14 cellular contexts compared by ENCODE assay signal in the genomic region with DNA sequence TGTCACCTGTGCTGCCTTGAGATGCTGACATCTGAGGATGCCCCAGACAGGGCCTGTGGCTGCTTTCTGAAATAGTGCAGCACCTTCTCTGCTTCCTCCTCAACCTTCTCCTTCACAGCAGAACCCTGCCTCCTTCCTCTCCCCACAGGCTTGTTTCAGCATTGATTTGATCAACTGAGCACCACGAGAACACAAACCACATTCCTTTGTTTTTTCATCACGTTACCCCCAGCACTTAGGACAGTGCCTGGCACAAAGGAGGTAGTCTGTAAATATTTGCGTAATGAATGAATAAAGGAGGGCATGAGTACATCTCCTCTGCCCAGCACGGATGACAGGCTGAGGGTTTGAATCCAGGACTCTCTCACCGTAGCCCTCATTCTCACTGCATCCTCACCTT. TPM values are rescaled to one million over a fixed set of nuclear protein-coding genes. Genes with fewer than 3 reads are reported as not detected.
DNase-seq lines count a peak whose midpoint lies in the region; ATAC-seq, FAIRE-seq and TF ChIP-seq lines count a peak whose summit lies in the region.
"Had no signal": no experiment of that assay in that cellular context is flagged by ENCODE, and none has a peak within 500 bp of the region (broad histone marks: within the 10 kb centered on the region; RNA-seq: fewer than 3 reads in every experiment).

No MANE protein-coding gene starts in this region.

- no TSS peak for BruUV-seq in Calu3 (replicated peaks; lab: Mats Ljungman, UMichigan)

- H3K4me1 ChIP-seq in rectal smooth muscle tissue (ENCODE audit: control insufficient read depth, insufficient read depth, low read length) (peaks cover 27% of the 10 kb centered on the region), pancreas (no peaks in the 10 kb centered on the region)
- H3K4me1 ChIP-seq: SJCRH30 had no signal

- H3K27ac Mint-ChIP-seq in Calu3 (ENCODE audit: unreplicated experiment): no peak overlapping the region
- no peak overlapping the region for H3K27ac Mint-ChIP-seq in natural killer cell treated with Interleukin-12 subunit alpha and Interleukin-12 subunit beta and Interleukin-15 and Interleukin-18, amount 100 ng/mL, for 72 hours

- CTCF ChIA-PET in Calu3 (lab: Charles Lee): no interaction called here

- TF ChIP-seq CTCF in Calu3 (IDR thresholded peaks at IDR 0.05; ENCODE audit: unreplicated experiment): no peak
- no peak for TF ChIP-seq CTCF in bronchial epithelial cell (IDR thresholded peaks at IDR 0.05; ENCODE audit: insufficient read depth, low read length, severe bottlenecking)
- TF ChIP-seq CTCF in pancreas (IDR thresholded peaks at IDR 0.05): no peak

- intact Hi-C loops in Calu3 (cut with micrococcal nuclease; ENCODE audit: unreplicated experiment): no loop called here
- intact Hi-C loops in pancreas (cut with DNase I): no loop called here

- H3K4me3 Mint-ChIP-seq in Calu3 (ENCODE audit: low read depth, unreplicated experiment): no peak overlapping the region
- no peak overlapping the region for H3K4me3 Mint-ChIP-seq in natural killer cell treated with Interleukin-12 subunit alpha and Interleukin-12 subunit beta and Interleukin-15 and Interleukin-18, amount 100 ng/mL, for 72 hours

- ATAC-seq in pancreas: no peak
- ATAC-seq in natural killer cell treated with Interleukin-12 subunit alpha and Interleukin-12 subunit beta and Interleukin-15 and Interleukin-18, amount 100 ng/mL, for 72 hours: no peak

- peaks cover 6% of the 10 kb centered on the region for H3K36me3 Mint-ChIP-seq in Calu3 (ENCODE audit: insufficient read depth, unreplicated experiment)
- H3K36me3 Mint-ChIP-seq in natural killer cell treated with Interleukin-12 subunit alpha and Interleukin-12 subunit beta and Interleukin-15 and Interleukin-18, amount 100 ng/mL, for 72 hours: no peaks in the 10 kb centered on the region

- no peak overlapping the region for H3K9ac ChIP-seq in rectal smooth muscle tissue (ENCODE audit: low read length)

- H3K9me3 Mint-ChIP-seq in Calu3 (ENCODE audit: low read depth, unreplicated experiment): no peaks in the 10 kb centered on the region
- no peaks in the 10 kb centered on the region for H3K9me3 Mint-ChIP-seq in natural killer cell treated with Interleukin-12 subunit alpha and Interleukin-12 subunit beta and Interleukin-15 and Interleukin-18, amount 100 ng/mL, for 72 hours

- no peaks in the 10 kb centered on the region for H3K36me3 ChIP-seq in bronchial epithelial cell (ENCODE audit: control insufficient read depth, insufficient read depth, low read length)
- H3K36me3 ChIP-seq in rectal smooth muscle tissue (ENCODE audit: control insufficient read depth, insufficient read depth, low read length): no peaks in the 10 kb centered on the region
- no peaks in the 10 kb centered on the region for H3K36me3 ChIP-seq in pancreas
- H3K36me3 ChIP-seq: SJCRH30 had no signal

- peaks cover 3% of the 10 kb centered on the region for H3K27me3 ChIP-seq in bronchial epithelial cell (ENCODE audit: control insufficient read depth, insufficient read depth, low read length)
- H3K27me3 ChIP-seq in rectal smooth muscle tissue (ENCODE audit: control insufficient read depth, insufficient read depth, low read length): no peaks in the 10 kb centered on the region
- no peaks in the 10 kb centered on the region for H3K27me3 ChIP-seq in pancreas

- DNase-seq in Calu3 (peak; percentile 44), NCI-H2029 (lab: John Stamatoyannopoulos, UW) (peak; percentile 86), bronchial epithelial cell (ENCODE audit: low read depth) (peak; percentile 37), NOMO-1 (lab: John Stamatoyannopoulos, UW; ENCODE audit: unreplicated experiment in 2 of 2) (no peak), pancreas (no peak)
- no peak for DNase-seq in natural killer cell treated with Interleukin-12 subunit alpha and Interleukin-12 subunit beta and Interleukin-15 and Interleukin-18, amount 100 ng/mL, for 72 hours (ENCODE audit: low spot score)
- DNase-seq: AML-193, GF-D8, GOT3, NCI-H146, SJCRH30 had no signal

- WGBS in pancreas, 2 donors: 63 to 65% methylated on average over 5 of the region's 5 CpGs

- peaks cover 41% of the 10 kb centered on the region for H3K27me3 Mint-ChIP-seq in Calu3 (ENCODE audit: unreplicated experiment)
- peaks cover 4 to 10% of the 10 kb centered on the region in 2 donors for H3K27me3 Mint-ChIP-seq in natural killer cell treated with Interleukin-12 subunit alpha and Interleukin-12 subunit beta and Interleukin-15 and Interleukin-18, amount 100 ng/mL, for 72 hours

- H3K4me3 ChIP-seq in bronchial epithelial cell (ENCODE audit: low read depth, low read length) (no peak overlapping the region), rectal smooth muscle tissue (ENCODE audit: low read length) (no peak overlapping the region), pancreas (no peak overlapping the region)
- H3K4me3 ChIP-seq: SJCRH30 had no signal

- FAIRE-seq in bronchial epithelial cell (lab: Jason Lieb, UNC) (no peak), pancreas (lab: Jason Lieb, UNC) (no peak)

- H3K27ac ChIP-seq in rectal smooth muscle tissue (ENCODE audit: low read depth, low read length) (peak overlapping the region; percentile 98), pancreas (no peak overlapping the region)
- H3K27ac ChIP-seq: RWPE1, SJCRH30 had no signal

- H3K9me3 ChIP-seq in pancreas: no peaks in the 10 kb centered on the region
- H3K9me3 ChIP-seq: SJCRH30 had no signal

- H3K4me1 Mint-ChIP-seq in Calu3 (ENCODE audit: low read depth, unreplicated experiment): peaks cover 50% of the 10 kb centered on the region
- H3K4me1 Mint-ChIP-seq in natural killer cell treated with Interleukin-12 subunit alpha and Interleukin-12 subunit beta and Interleukin-15 and Interleukin-18, amount 100 ng/mL, for 72 hours (ENCODE audit: low read depth in 2 of 2): peaks cover 11 to 15% of the 10 kb centered on the region in 2 donors

RNA-seq across cellular contexts. Expression of a gene that starts 21.3 kb away (rescaled TPM):
- 295 TPM in 2 replicates for total RNA-seq in Calu3 (2022)
- total RNA-seq in bronchial epithelial cell: not detected in 2 replicates
- total RNA-seq in pancreas: 10 to 100 TPM in 3 of 6 donors, 1 to 10 TPM in 3; 5.0 to 49.5 (median 11.0) TPM
- polyA plus RNA-seq in pancreas: 10 to 100 TPM; 16.7 to 21.4 TPM
- total RNA-seq in natural killer cell treated with Interleukin-12 subunit alpha and Interleukin-12 subunit beta and Interleukin-15 and Interleukin-18, amount 100 ng/mL, for 72 hours: not detected
- total RNA-seq: NCI-H460 had no signal

RNA-seq across cellular contexts. Expression of a gene that starts 32.3 kb away (rescaled TPM):
- total RNA-seq in Calu3 (2022) (192 and 193 TPM in 2 replicates), bronchial epithelial cell (14.7 and 20.1 TPM in 2 replicates), pancreas (10 to 100 TPM; 35.3 to 59.1 (median 46.2) TPM)
- polyA plus RNA-seq in pancreas: 10 to 100 TPM; 60.7 to 69.1 TPM
- total RNA-seq in natural killer cell treated with Interleukin-12 subunit alpha and Interleukin-12 subunit beta and Interleukin-15 and Interleukin-18, amount 100 ng/mL, for 72 hours: 10 to 100 TPM; 73.0 to 86.6 TPM

RNA-seq across cellular contexts. Expression of a gene that starts 40.2 kb away (rescaled TPM):
- total RNA-seq in Calu3 (2022): 105 and 113 TPM in 2 replicates
- total RNA-seq in bronchial epithelial cell: 12.9 and 18.2 TPM in 2 replicates
- 10 to 100 TPM; 11.6 to 25.7 (median 17.9) TPM for total RNA-seq in pancreas
- polyA plus RNA-seq in pancreas: 10 to 100 TPM; 21.2 to 31.0 TPM
- total RNA-seq in natural killer cell treated with Interleukin-12 subunit alpha and Interleukin-12 subunit beta and Interleukin-15 and Interleukin-18, amount 100 ng/mL, for 72 hours: 1 to 10 TPM; 6.1 to 6.4 TPM

Comparison
In these comparisons a context has a peak if more than half of its experiments do, and no peak if none do; other contexts are left out.
1. DNase-seq: peak in Calu3 (single experiment), NCI-H2029 (single experiment) and bronchial epithelial cell (single experiment); none in NOMO-1 (0 of 2), pancreas (0 of 6) and natural killer cell treated with Interleukin-12 subunit alpha and Interleukin-12 subunit beta and Interleukin-15 and Interleukin-18, amount 100 ng/mL, for 72 hours (single experiment).